24 cellular contexts compared by ENCODE assay signal in the genomic region with DNA sequence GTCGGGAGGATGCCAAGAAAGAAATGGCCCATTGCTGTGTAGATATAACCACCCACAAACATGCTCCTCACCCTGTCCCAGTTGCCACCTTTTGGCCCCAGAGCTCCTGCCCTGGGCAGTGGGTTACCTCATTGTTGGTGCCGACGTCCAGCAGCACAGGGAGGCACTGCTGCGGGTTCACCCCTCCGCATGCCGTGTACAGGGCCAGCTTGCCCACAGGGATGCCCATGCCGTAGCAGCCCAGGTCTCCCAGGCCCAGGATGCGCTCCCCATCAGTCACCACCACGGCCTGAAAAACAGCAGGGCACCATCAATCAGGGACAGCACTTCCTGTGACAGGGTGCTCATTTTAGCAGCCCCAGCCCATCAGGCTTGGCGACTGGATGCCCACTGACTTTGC.
"Had no signal": no experiment of that assay in that cellular context is flagged by ENCODE, and none has a peak within 500 bp of the region (broad histone marks: within the 10 kb centered on the region; RNA-seq: fewer than 3 reads in every experiment).

No MANE protein-coding gene starts in this region.

- H3K9me3 Mint-ChIP-seq: activated B cell treated with CpG ODN at 0.5 μM for 24 hours; dendritic cell treated with granulocyte-macrophage colony-stimulating factor and Interleukin-4, amounts not matched to agents 40 ng/mL and 50 ng/mL, for 4 days; mesothelial cell of epicardium; nephron progenitor cell; stimulated activated naive CD8-positive, alpha-beta T cell treated with anti-CD3 and anti-CD28 coated beads, Interleukin-15, amount 100 ng/mL, for 72 hours; type B pancreatic cell had no signal

- FAIRE-seq: bronchial epithelial cell, islet of Langerhans had no signal

- H3K27me3 ChIP-seq: ascending aorta, hepatocyte, right atrium auricular region, suprapubic skin had no signal

- H3K4me3 Mint-ChIP-seq: activated B cell treated with CpG ODN at 0.5 μM for 24 hours; activated CD8-positive, alpha-beta T cell treated with anti-CD3 and anti-CD28 coated beads, Interleukin-2, amount 10 ng/mL, durations not matched to agents 7 days and 5 days; dendritic cell treated with granulocyte-macrophage colony-stimulating factor and Interleukin-4, amounts not matched to agents 40 ng/mL and 50 ng/mL, for 4 days; mesothelial cell of epicardium; nephron progenitor cell; stimulated activated naive CD8-positive, alpha-beta T cell treated with anti-CD3 and anti-CD28 coated beads, Interleukin-15, amount 100 ng/mL, for 72 hours; type B pancreatic cell had no signal

- H3K36me3 ChIP-seq: ascending aorta, lower lobe of right lung, prostate gland, right atrium auricular region, suprapubic skin had no signal

- H3K4me3 ChIP-seq: ascending aorta, hepatocyte, lower lobe of right lung, prostate gland, right atrium auricular region, suprapubic skin had no signal

- ATAC-seq: activated CD8-positive, alpha-beta T cell treated with anti-CD3 and anti-CD28 coated beads, Interleukin-2, amount 10 ng/mL, durations not matched to agents 7 days and 5 days; stimulated activated naive CD8-positive, alpha-beta T cell treated with anti-CD3 and anti-CD28 coated beads, Interleukin-15, amount 100 ng/mL, for 72 hours had no signal

- H3K79me2 ChIP-seq: hepatocyte had no signal

- H3K27ac Mint-ChIP-seq: activated CD8-positive, alpha-beta T cell treated with anti-CD3 and anti-CD28 coated beads, Interleukin-2, amount 10 ng/mL, durations not matched to agents 7 days and 5 days; dendritic cell treated with granulocyte-macrophage colony-stimulating factor and Interleukin-4, amounts not matched to agents 40 ng/mL and 50 ng/mL, for 4 days; stimulated activated naive CD8-positive, alpha-beta T cell treated with anti-CD3 and anti-CD28 coated beads, Interleukin-15, amount 100 ng/mL, for 72 hours had no signal

- H3K4me1 Mint-ChIP-seq: activated B cell treated with CpG ODN at 0.5 μM for 24 hours; stimulated activated naive CD8-positive, alpha-beta T cell treated with anti-CD3 and anti-CD28 coated beads, Interleukin-15, amount 100 ng/mL, for 72 hours had no signal

- H3K9me3 ChIP-seq: ascending aorta, lower lobe of right lung, prostate gland, right atrium auricular region, suprapubic skin had no signal

- H3K27me3 Mint-ChIP-seq: dendritic cell treated with granulocyte-macrophage colony-stimulating factor and Interleukin-4, amounts not matched to agents 40 ng/mL and 50 ng/mL, for 4 days; type B pancreatic cell had no signal

- DNase-seq: activated B cell treated with CpG ODN at 0.5 μM for 24 hours; activated CD4-positive, alpha-beta T cell treated with anti-CD3 and anti-CD28 coated beads for 48 hours; activated CD8-positive, alpha-beta memory T cell treated with anti-CD3 and anti-CD28 coated beads, Interleukin-2, amount 50 U/mL, for 48 hours; activated CD8-positive, alpha-beta T cell treated with anti-CD3 and anti-CD28 coated beads, Interleukin-2, amount 10 ng/mL, durations not matched to agents 7 days and 5 days; activated effector memory CD4-positive, alpha-beta T cell treated with Interleukin-2 at 50 U/mL for 16 hours; activated naive CD4-positive, alpha-beta T cell treated with anti-CD3 and anti-CD28 coated beads, Interleukin-2, amount 50 U/mL, for 16 hours; activated T-cell treated with anti-CD3 and anti-CD28 coated beads, Interleukin-2, amount 50 U/mL, for 48 hours; cerebellar nuclear complex; effector memory CD4-positive, alpha-beta T cell; lower lobe of right lung; nephron progenitor cell; stimulated activated CD4-positive, alpha-beta T cell treated with anti-CD3 and anti-CD28 coated beads, Interleukin-2, amount 100 ng/mL, for 48 hours; stimulated activated naive CD8-positive, alpha-beta T cell treated with anti-CD3 and anti-CD28 coated beads, Interleukin-15, amount 100 ng/mL, for 72 hours; SW 1271 had no signal

- H2AFZ ChIP-seq: hepatocyte had no signal

- H3K4me1 ChIP-seq: ascending aorta, lower lobe of right lung, prostate gland, suprapubic skin had no signal

- H3K36me3 Mint-ChIP-seq: mesothelial cell of epicardium, type B pancreatic cell had no signal

- H3K27ac ChIP-seq: hepatocyte, lower lobe of right lung, prostate gland, right atrium auricular region, suprapubic skin had no signal

- H3K4me2 ChIP-seq: hepatocyte had no signal
